9 cellular contexts compared by ENCODE assay signal in the genomic region with DNA sequence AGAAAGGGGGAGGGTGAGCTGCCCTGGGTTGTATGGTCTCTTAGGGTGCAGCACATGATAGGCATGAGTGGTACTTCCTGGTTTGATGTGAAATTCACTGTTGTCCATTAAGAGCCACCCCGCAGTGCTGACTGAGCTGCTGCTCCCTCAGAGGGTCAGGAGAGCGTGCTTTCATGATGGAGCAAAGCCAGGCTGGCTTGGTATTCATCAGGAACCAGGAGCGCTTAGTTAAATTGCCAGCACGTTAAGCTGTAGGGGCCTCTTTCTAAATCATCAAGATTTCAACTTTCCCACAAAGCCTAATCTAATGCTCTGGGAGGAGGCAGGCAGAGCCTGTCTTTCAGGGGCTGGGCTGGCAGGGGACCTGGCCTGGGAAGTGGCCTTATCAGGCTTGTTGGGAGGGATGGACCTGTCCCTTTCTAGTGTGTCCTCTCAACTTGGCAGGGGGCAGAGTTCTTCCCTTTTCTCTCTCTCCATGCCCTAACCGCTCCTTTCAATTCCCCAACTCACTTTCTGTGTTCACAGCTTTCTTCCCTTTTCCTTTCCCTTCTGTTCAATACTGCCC. TPM values are rescaled to one million over a fixed set of nuclear protein-coding genes. Genes with fewer than 3 reads are reported as not detected.
A peak's percentile ranks its signal among the peaks of the same experiment; 100 is the strongest.
DNase-seq lines count a peak whose midpoint lies in the region; ATAC-seq lines count a peak whose summit lies in the region.
"Had no signal": no experiment of that assay in that cellular context is flagged by ENCODE, and none has a peak within 500 bp of the region (broad histone marks: within the 10 kb centered on the region; RNA-seq: fewer than 3 reads in every experiment).

No MANE protein-coding gene starts in this region.

- no peaks in the 10 kb centered on the region for H3K9me3 ChIP-seq in adipocyte (ENCODE audit: control insufficient read depth, low read length)

- DNase-seq in adipocyte (ENCODE audit: low read depth) = peak; percentile 24
- peak; percentile 47 for DNase-seq in left cardiac atrium
- peak; percentile 15 for DNase-seq in skeletal muscle cell (ENCODE audit: low read depth)
- no peak for DNase-seq in activated T-helper 2 cell treated with anti-CD3 and anti-CD28 coated beads, Interferon-gamma antibody, Interleukin-2, Interleukin-4, amounts not matched to agents 10 μg/mL and 5 μg/mL and 100 μg/mL, durations not matched to agents 14 hours and 24 hours and 36 hours (ENCODE audit: low spot score)
- DNase-seq in stimulated activated naive CD8-positive, alpha-beta T cell treated with anti-CD3 and anti-CD28 coated beads, Interleukin-15, Interleukin-2, amounts not matched to agents 100 U/mL and 50 U/mL, for 24 hours = no peak
- no peak for DNase-seq in RPMI8226

- no peak overlapping the region for H3K27ac Mint-ChIP-seq in activated T-helper 2 cell treated with anti-CD3 and anti-CD28 coated beads, Interferon-gamma antibody, Interleukin-2, Interleukin-4, amounts not matched to agents 10 μg/mL and 5 μg/mL and 100 μg/mL, durations not matched to agents 14 hours and 24 hours and 36 hours
- H3K27ac Mint-ChIP-seq: activated naive CD4-positive, alpha-beta T cell treated with anti-CD3 and anti-CD28 coated beads, Interleukin-2, amount 50 U/mL, for 24 hours had no signal

- no peaks in the 10 kb centered on the region for H3K36me3 ChIP-seq in adipocyte (ENCODE audit: control insufficient read depth, insufficient read depth, low read length, severe bottlenecking)

- ATAC-seq in GM18511 (IDR thresholded peaks at IDR 0.05; ENCODE audit: unreplicated experiment) (peak; percentile 49), left cardiac atrium (peak; percentile 77 to 81), HG03432 (IDR thresholded peaks at IDR 0.05; ENCODE audit: unreplicated experiment) (no peak)
- ATAC-seq in stimulated activated naive CD8-positive, alpha-beta T cell treated with anti-CD3 and anti-CD28 coated beads, Interleukin-15, Interleukin-2, amounts not matched to agents 100 U/mL and 50 U/mL, for 24 hours = no peak

- H3K4me1 Mint-ChIP-seq in activated T-helper 2 cell treated with anti-CD3 and anti-CD28 coated beads, Interferon-gamma antibody, Interleukin-2, Interleukin-4, amounts not matched to agents 10 μg/mL and 5 μg/mL and 100 μg/mL, durations not matched to agents 14 hours and 24 hours and 36 hours (ENCODE audit: low read depth) = peaks cover 3% of the 10 kb centered on the region
- H3K4me1 Mint-ChIP-seq: activated naive CD4-positive, alpha-beta T cell treated with anti-CD3 and anti-CD28 coated beads, Interleukin-2, amount 50 U/mL, for 24 hours had no signal

- no peaks in the 10 kb centered on the region for H3K36me3 Mint-ChIP-seq in activated T-helper 2 cell treated with anti-CD3 and anti-CD28 coated beads, Interferon-gamma antibody, Interleukin-2, Interleukin-4, amounts not matched to agents 10 μg/mL and 5 μg/mL and 100 μg/mL, durations not matched to agents 14 hours and 24 hours and 36 hours (ENCODE audit: low read depth)
- H3K36me3 Mint-ChIP-seq: activated naive CD4-positive, alpha-beta T cell treated with anti-CD3 and anti-CD28 coated beads, Interleukin-2, amount 50 U/mL, for 24 hours had no signal

- no peak overlapping the region for H3K4me3 Mint-ChIP-seq in activated T-helper 2 cell treated with anti-CD3 and anti-CD28 coated beads, Interferon-gamma antibody, Interleukin-2, Interleukin-4, amounts not matched to agents 10 μg/mL and 5 μg/mL and 100 μg/mL, durations not matched to agents 14 hours and 24 hours and 36 hours (ENCODE audit: low read depth)
- H3K4me3 Mint-ChIP-seq: activated naive CD4-positive, alpha-beta T cell treated with anti-CD3 and anti-CD28 coated beads, Interleukin-2, amount 50 U/mL, for 24 hours had no signal

- intact Hi-C loops in left cardiac atrium (cut with DNase I) = loop anchor here in 1 of 2 donors (5.0 kb wide), 1 partner anchor 39 kb away; no protein-coding TSS in a partner anchor
- intact Hi-C loops in activated T-helper 2 cell treated with anti-CD3 and anti-CD28 coated beads, Interferon-gamma antibody, Interleukin-2, Interleukin-4, amounts not matched to agents 10 μg/mL and 5 μg/mL and 100 μg/mL, durations not matched to agents 14 hours and 24 hours and 36 hours (cut with micrococcal nuclease) = no loop called here

- no peaks in the 10 kb centered on the region for H3K9me3 Mint-ChIP-seq in activated T-helper 2 cell treated with anti-CD3 and anti-CD28 coated beads, Interferon-gamma antibody, Interleukin-2, Interleukin-4, amounts not matched to agents 10 μg/mL and 5 μg/mL and 100 μg/mL, durations not matched to agents 14 hours and 24 hours and 36 hours
- H3K9me3 Mint-ChIP-seq: activated naive CD4-positive, alpha-beta T cell treated with anti-CD3 and anti-CD28 coated beads, Interleukin-2, amount 50 U/mL, for 24 hours had no signal

- H3K27me3 Mint-ChIP-seq in activated T-helper 2 cell treated with anti-CD3 and anti-CD28 coated beads, Interferon-gamma antibody, Interleukin-2, Interleukin-4, amounts not matched to agents 10 μg/mL and 5 μg/mL and 100 μg/mL, durations not matched to agents 14 hours and 24 hours and 36 hours (ENCODE audit: low read depth) = peaks cover 2% of the 10 kb centered on the region

- H3K27me3 ChIP-seq in adipocyte (replicated peaks; ENCODE audit: control insufficient read depth, insufficient read depth, low read length) = no peaks in the 10 kb centered on the region

- H3K9ac ChIP-seq in adipocyte (ENCODE audit: low read length) = peak overlapping the region; percentile 75

- H3K4me1 ChIP-seq in adipocyte (ENCODE audit: control insufficient read depth, insufficient read depth, low read length) = peaks cover 52% of the 10 kb centered on the region

- H3K4me3 ChIP-seq in adipocyte (ENCODE audit: low read length) (peak overlapping the region; percentile 58), skeletal muscle cell (ENCODE audit: low read depth, low read length) (no peak overlapping the region)

RNA-seq across cellular contexts. Expression of a gene that starts 7.9 kb away (rescaled TPM):
- 10 to 100 TPM; 61.7 to 74.6 TPM for total RNA-seq in left cardiac atrium
- 9.2 and 11.3 TPM in 2 replicates for total RNA-seq in activated T-helper 2 cell treated with anti-CD3 and anti-CD28 coated beads, Interferon-gamma antibody, Interleukin-2, Interleukin-4, amounts not matched to agents 10 μg/mL and 5 μg/mL and 100 μg/mL, durations not matched to agents 14 hours and 24 hours and 36 hours

RNA-seq across cellular contexts. Expression of a gene that starts 57.1 kb away (rescaled TPM):
- total RNA-seq in left cardiac atrium = 10 to 100 TPM; 12.3 to 14.4 TPM
- 2.2 and 2.3 TPM in 2 replicates for total RNA-seq in activated T-helper 2 cell treated with anti-CD3 and anti-CD28 coated beads, Interferon-gamma antibody, Interleukin-2, Interleukin-4, amounts not matched to agents 10 μg/mL and 5 μg/mL and 100 μg/mL, durations not matched to agents 14 hours and 24 hours and 36 hours

Comparison
In these comparisons a context has a peak if more than half of its experiments do, and no peak if none do; other contexts are left out.
1. ATAC-seq: peak in GM18511 (single experiment) and left cardiac atrium (2 of 2); none in HG03432 (single experiment) and stimulated activated naive CD8-positive, alpha-beta T cell treated with anti-CD3 and anti-CD28 coated beads, Interleukin-15, Interleukin-2, amounts not matched to agents 100 U/mL and 50 U/mL, for 24 hours (single experiment).
2. DNase-seq: peak in adipocyte (single experiment), left cardiac atrium (single experiment) and skeletal muscle cell (single experiment); none in activated T-helper 2 cell treated with anti-CD3 and anti-CD28 coated beads, Interferon-gamma antibody, Interleukin-2, Interleukin-4, amounts not matched to agents 10 μg/mL and 5 μg/mL and 100 μg/mL, durations not matched to agents 14 hours and 24 hours and 36 hours (single experiment), stimulated activated naive CD8-positive, alpha-beta T cell treated with anti-CD3 and anti-CD28 coated beads, Interleukin-15, Interleukin-2, amounts not matched to agents 100 U/mL and 50 U/mL, for 24 hours (single experiment) and RPMI8226 (single experiment).